In genomic region chr10:10870523-10871241, GRCh38 we compare ENCODE assay signal across 12 cellular contexts.
DNase-seq lines count a peak whose midpoint lies in the region; ATAC-seq and TF ChIP-seq lines count a peak whose summit lies in the region.
"Had no signal": no experiment of that assay in that cellular context is flagged by ENCODE, and none has a peak within 500 bp of the region (broad histone marks: within the 10 kb centered on the region; RNA-seq: fewer than 3 reads in every experiment).

No MANE protein-coding gene starts in this region.

- H3K27ac ChIP-seq in heart left ventricle: peak overlapping the region in 10 of 12 donors; percentile 55 to 91 (median 76)
- H3K27ac ChIP-seq in OCI-LY3 (ENCODE audit: low read length): no peak overlapping the region
- peak overlapping the region; percentile 80 for H3K27ac ChIP-seq in lower lobe of right lung
- H3K27ac ChIP-seq in uterus: peak overlapping the region; percentile 80 to 81
- peak overlapping the region in 1 of 5 donors; percentile 43 for H3K27ac ChIP-seq in adrenal gland
- H3K27ac ChIP-seq: A549 had no signal

- WGBS in heart left ventricle, 4 donors: 87 to 92% (median 89%) methylated on average over 16 of the region's 16 CpGs
- WGBS in adrenal gland, 4 donors: 47 to 61% (median 48%) methylated on average over 16 of the region's 16 CpGs

- peaks cover 0 to 29% (median 19%) of the 10 kb centered on the region in 12 donors for H3K4me1 ChIP-seq in heart left ventricle
- H3K4me1 ChIP-seq in OCI-LY3 (ENCODE audit: low read length): peaks cover 17% of the 10 kb centered on the region
- H3K4me1 ChIP-seq in lower lobe of right lung: peaks cover 20% of the 10 kb centered on the region
- H3K4me1 ChIP-seq in uterus: no peaks in the 10 kb centered on the region
- no peaks in the 10 kb centered on the region for H3K4me1 ChIP-seq in adrenal gland (replicated peaks in 1 of 2)
- H3K4me1 ChIP-seq: A549 had no signal

- H3K36me3 ChIP-seq in heart left ventricle (no peaks in the 10 kb centered on the region), OCI-LY3 (replicated peaks; ENCODE audit: low read depth, low read length) (no peaks in the 10 kb centered on the region), lower lobe of right lung (no peaks in the 10 kb centered on the region), uterus (no peaks in the 10 kb centered on the region), adrenal gland (replicated peaks in 1 of 2) (no peaks in the 10 kb centered on the region)

- H3K4me2 ChIP-seq in OCI-LY3 (ENCODE audit: low read length): 0 out of 2 replicates have a peak overlapping the region, but pooled peaks have one; percentile 12
- H3K4me2 ChIP-seq: A549 had no signal

- H3K4me3 ChIP-seq in heart left ventricle: no peak overlapping the region
- H3K4me3 ChIP-seq in OCI-LY3 (ENCODE audit: low read length): no peak overlapping the region
- H3K4me3 ChIP-seq in lower lobe of right lung: no peak overlapping the region
- peak overlapping the region in 1 of 2 donors; percentile 11 for H3K4me3 ChIP-seq in uterus
- H3K4me3 ChIP-seq in adrenal gland: no peak overlapping the region
- H3K4me3 ChIP-seq: A549 had no signal

- intact Hi-C loops in heart left ventricle (cut with DNase I): loop anchor here in 6 of 10 donors (5.0 to 10.0 kb wide), 5 partner anchors 43 to 147 kb away; partner anchors contain the start of gene CELF2 (in 5 of the 6)
- intact Hi-C loops in left cardiac atrium (cut with DNase I): loop anchor here in 1 of 2 donors (5.0 kb wide), 1 partner anchor 38 kb away; no protein-coding TSS in a partner anchor
- intact Hi-C loops in lower lobe of right lung (cut with DNase I): no loop called here
- intact Hi-C loops in uterus (cut with DNase I; ENCODE audit: low total_unique reads): no loop called here
- intact Hi-C loops in adrenal gland (cut with DNase I): no loop called here

- no peak overlapping the region for H3K9ac ChIP-seq in OCI-LY3 (ENCODE audit: low read length)

- no peak for TF ChIP-seq POLR2A in heart left ventricle (IDR thresholded peaks at IDR 0.05)
- no peak for TF ChIP-seq POLR2A in uterus (IDR thresholded peaks at IDR 0.05)
- no peak for TF ChIP-seq POLR2A in adrenal gland (IDR thresholded peaks at IDR 0.05)

- no peak overlapping the region for H2AFZ ChIP-seq in OCI-LY3 (ENCODE audit: low read depth, low read length)

- H3K9me3 ChIP-seq in heart left ventricle (no peaks in the 10 kb centered on the region), OCI-LY3 (ENCODE audit: insufficient read depth, low read length) (no peaks in the 10 kb centered on the region), lower lobe of right lung (no peaks in the 10 kb centered on the region), uterus (no peaks in the 10 kb centered on the region), adrenal gland (replicated peaks in 1 of 3) (no peaks in the 10 kb centered on the region)

- ATAC-seq in heart left ventricle: peak in 1 of 4 donors; percentile 37
- no peak for ATAC-seq in left cardiac atrium
- no peak for ATAC-seq in lower lobe of right lung
- ATAC-seq in HG03135 (IDR thresholded peaks at IDR 0.05; ENCODE audit: unreplicated experiment): no peak
- ATAC-seq: A549, Panc1 had no signal

- no peak for TF ChIP-seq CTCF in heart left ventricle (IDR thresholded peaks at IDR 0.05)
- no peak for TF ChIP-seq CTCF in OCI-LY3 (IDR thresholded peaks at IDR 0.05; ENCODE audit: low read depth, low read length)
- no peak for TF ChIP-seq CTCF in lower lobe of right lung (IDR thresholded peaks at IDR 0.05)
- no peak for TF ChIP-seq CTCF in uterus (IDR thresholded peaks at IDR 0.05)
- TF ChIP-seq CTCF in adrenal gland (IDR thresholded peaks at IDR 0.05): no peak

- H4K20me1 ChIP-seq in OCI-LY3 (ENCODE audit: insufficient read depth, low read length): no peaks in the 10 kb centered on the region

- DNase-seq in heart left ventricle: no peak
- no peak for DNase-seq in left cardiac atrium
- DNase-seq in lower lobe of right lung: no peak
- peak; percentile 57 to 68 for DNase-seq in uterus
- DNase-seq in adrenal gland: no peak
- no peak for DNase-seq in DMS53 treated with DMSO at 0.1 percent for 48 hours (lab: John Stamatoyannopoulos, UW; ENCODE audit: unreplicated experiment)
- DNase-seq: activated CD4-positive, alpha-beta T cell treated with anti-CD3 and anti-CD28 coated beads for 1 hour; foreskin fibroblast had no signal

- H3K79me2 ChIP-seq in OCI-LY3 (ENCODE audit: low read length): no peaks in the 10 kb centered on the region

- H3K27me3 ChIP-seq in heart left ventricle (no peaks in the 10 kb centered on the region), OCI-LY3 (ENCODE audit: low read depth, low read length) (peaks cover 14% of the 10 kb centered on the region; the same call in 1 of the 2 replicates), lower lobe of right lung (ENCODE audit: low read depth) (no peaks in the 10 kb centered on the region), uterus (no peaks in the 10 kb centered on the region), adrenal gland (no peaks in the 10 kb centered on the region)

Comparison
In these comparisons a context has a peak if more than half of its experiments do, and no peak if none do; other contexts are left out.
1. DNase-seq: peak in uterus (2 of 2); none in heart left ventricle (0 of 5), left cardiac atrium (single experiment), lower lobe of right lung (single experiment), adrenal gland (0 of 7) and DMS53 treated with DMSO at 0.1 percent for 48 hours (single experiment).
2. intact Hi-C loops: an anchor here in heart left ventricle (5.0 to 10.0 kb wide); none called in lower lobe of right lung, uterus and adrenal gland.